Comparison of ENCODE assay signal across 30 cellular contexts in the genomic region with DNA sequence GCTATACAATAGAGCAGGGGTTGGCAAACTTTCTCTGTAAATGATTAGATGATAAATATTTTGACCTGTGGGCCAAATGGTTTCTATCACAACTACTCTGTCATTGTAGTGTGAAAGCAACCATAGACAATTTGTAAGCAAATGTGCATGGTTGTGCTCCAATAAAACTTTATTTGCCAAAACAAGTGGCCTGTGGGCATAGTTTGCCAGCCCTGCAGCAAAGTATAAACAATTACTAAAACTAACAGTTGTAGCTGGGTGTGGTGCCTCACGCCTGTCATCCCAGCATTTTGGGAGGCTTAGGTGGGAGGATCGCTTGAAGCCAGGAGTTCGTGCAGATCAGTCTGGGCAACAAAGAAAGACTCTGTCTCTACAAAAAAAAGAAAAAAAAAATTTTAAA.
"Had no signal": no experiment of that assay in that cellular context is flagged by ENCODE, and none has a peak within 500 bp of the region (broad histone marks: within the 10 kb centered on the region; RNA-seq: fewer than 3 reads in every experiment).

No MANE protein-coding gene starts in this region.

- DNase-seq: naive thymus-derived CD8-positive, alpha-beta T cell; nephron progenitor cell; nucleus accumbens; posterior cingulate gyrus; psoas muscle; right cardiac atrium; right lobe of liver; sigmoid colon; small intestine; stimulated activated CD4-positive, alpha-beta T cell treated with anti-CD3 and anti-CD28 coated beads, Interleukin-15, amount 100 ng/mL, for 24 hours; stimulated activated CD4-positive, alpha-beta T cell treated with anti-CD3 and anti-CD28 coated beads, Interleukin-2, amount 100 ng/mL, for 24 hours; stimulated activated CD4-positive, alpha-beta T cell treated with anti-CD3 and anti-CD28 coated beads, Interleukin-2, amount 100 ng/mL, for 48 hours; stimulated activated CD4-positive, alpha-beta T cell treated with anti-CD3 and anti-CD28 coated beads, Interleukin-4, amount 100 ng/mL, for 24 hours; stimulated activated naive CD4-positive, alpha-beta T cell; stimulated activated naive CD8-positive, alpha-beta T cell treated with anti-CD3 and anti-CD28 coated beads, Interleukin-15, amount 100 ng/mL, for 72 hours; stimulated activated naive CD8-positive, alpha-beta T cell treated with anti-CD3 and anti-CD28 coated beads, Interleukin-15, Interleukin-2, amounts not matched to agents 100 U/mL and 50 U/mL, for 24 hours; substantia nigra; testis; tibial artery; transverse colon; upper lobe of right lung; uterus had no signal

- H3K9ac ChIP-seq: parathyroid adenoma had no signal

- H3K4me1 ChIP-seq: psoas muscle, sigmoid colon, suprapubic skin, tibial artery, upper lobe of right lung, uterus had no signal

- H3K4me1 Mint-ChIP-seq: neural crest cell had no signal

- H3K27ac Mint-ChIP-seq: natural killer cell treated with Interleukin-12 subunit alpha and Interleukin-12 subunit beta and Interleukin-15 and Interleukin-18, amount 100 ng/mL, for 72 hours; nephron progenitor cell; progenitor cell of endocrine pancreas; stimulated activated effector memory CD8-positive, alpha-beta T cell treated with anti-CD3 and anti-CD28 coated beads, Interleukin-12 subunit alpha, Interleukin-12 subunit beta, amount 100 ng/mL, for 72 hours; stimulated activated naive CD8-positive, alpha-beta T cell treated with anti-CD3 and anti-CD28 coated beads, Interleukin-15, amount 100 ng/mL, for 72 hours; type B pancreatic cell had no signal

- H3K9me3 Mint-ChIP-seq: naive thymus-derived CD8-positive, alpha-beta T cell; natural killer cell treated with Interleukin-12 subunit alpha and Interleukin-12 subunit beta and Interleukin-15 and Interleukin-18, amount 100 ng/mL, for 72 hours; nephron progenitor cell; stimulated activated effector memory CD8-positive, alpha-beta T cell treated with anti-CD3 and anti-CD28 coated beads, Interleukin-12 subunit alpha, Interleukin-12 subunit beta, amount 100 ng/mL, for 72 hours; stimulated activated naive CD8-positive, alpha-beta T cell treated with anti-CD3 and anti-CD28 coated beads, Interleukin-15, amount 100 ng/mL, for 72 hours; type B pancreatic cell had no signal

- H3K27me3 ChIP-seq: neutrophil, right lobe of liver, sigmoid colon, suprapubic skin, testis, tibial artery, transverse colon, upper lobe of right lung, uterus had no signal

- H3K36me3 ChIP-seq: uterus had no signal

- H3K4me3 Mint-ChIP-seq: naive thymus-derived CD8-positive, alpha-beta T cell; natural killer cell treated with Interleukin-12 subunit alpha and Interleukin-12 subunit beta and Interleukin-15 and Interleukin-18, amount 100 ng/mL, for 72 hours; nephron progenitor cell; neural crest cell; stimulated activated effector memory CD8-positive, alpha-beta T cell treated with anti-CD3 and anti-CD28 coated beads, Interleukin-12 subunit alpha, Interleukin-12 subunit beta, amount 100 ng/mL, for 72 hours; stimulated activated naive CD8-positive, alpha-beta T cell treated with anti-CD3 and anti-CD28 coated beads, Interleukin-15, amount 100 ng/mL, for 72 hours; type B pancreatic cell had no signal

- H3K27ac ChIP-seq: neutrophil, parathyroid adenoma, psoas muscle, right lobe of liver, sigmoid colon, suprapubic skin, testis, tibial artery, transverse colon, upper lobe of right lung, uterus had no signal

- H3K27me3 Mint-ChIP-seq: naive thymus-derived CD8-positive, alpha-beta T cell; natural killer cell treated with Interleukin-12 subunit alpha and Interleukin-12 subunit beta and Interleukin-15 and Interleukin-18, amount 100 ng/mL, for 72 hours; progenitor cell of endocrine pancreas; stimulated activated naive CD8-positive, alpha-beta T cell treated with anti-CD3 and anti-CD28 coated beads, Interleukin-15, amount 100 ng/mL, for 72 hours; type B pancreatic cell had no signal

- ATAC-seq: naive thymus-derived CD8-positive, alpha-beta T cell; natural killer cell treated with Interleukin-12 subunit alpha and Interleukin-12 subunit beta and Interleukin-15 and Interleukin-18, amount 100 ng/mL, for 72 hours; psoas muscle; right cardiac atrium; right lobe of liver; stimulated activated effector memory CD8-positive, alpha-beta T cell treated with anti-CD3 and anti-CD28 coated beads, Interleukin-12 subunit alpha, Interleukin-12 subunit beta, amount 100 ng/mL, for 72 hours; stimulated activated naive CD8-positive, alpha-beta T cell treated with anti-CD3 and anti-CD28 coated beads, Interleukin-15, amount 100 ng/mL, for 72 hours; stimulated activated naive CD8-positive, alpha-beta T cell treated with anti-CD3 and anti-CD28 coated beads, Interleukin-15, Interleukin-2, amounts not matched to agents 100 U/mL and 50 U/mL, for 24 hours; upper lobe of right lung had no signal

- H2AFZ ChIP-seq: parathyroid adenoma had no signal

- H3K9me3 ChIP-seq: neutrophil, psoas muscle, right lobe of liver, sigmoid colon, suprapubic skin, testis, tibial artery, transverse colon, upper lobe of right lung, uterus had no signal

- FAIRE-seq: small intestine had no signal

- H3K4me3 ChIP-seq: psoas muscle, right lobe of liver, sigmoid colon, suprapubic skin, testis, tibial artery, transverse colon, upper lobe of right lung, uterus had no signal
